34 cellular contexts compared by ENCODE assay signal in the genomic region with DNA sequence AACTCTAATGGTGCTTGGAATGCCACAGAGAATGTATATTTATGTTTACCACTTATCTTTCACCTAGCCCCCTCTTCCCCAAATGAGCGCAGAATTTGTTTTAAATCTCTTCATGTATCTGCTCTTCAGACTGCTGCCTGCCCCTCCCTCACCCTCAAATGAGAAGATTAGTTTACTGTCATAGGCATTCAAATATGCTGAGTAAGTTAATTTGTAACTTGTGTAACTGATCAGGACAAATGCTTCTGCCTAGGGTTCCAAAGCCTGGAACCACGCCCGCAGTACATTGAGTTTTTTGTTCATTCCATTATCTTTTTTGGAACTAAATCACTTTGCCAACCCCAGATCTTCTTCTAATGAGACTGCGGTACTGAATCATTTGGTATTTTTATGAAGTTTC.
"Had no signal": no experiment of that assay in that cellular context is flagged by ENCODE, and none has a peak within 500 bp of the region (broad histone marks: within the 10 kb centered on the region; RNA-seq: fewer than 3 reads in every experiment).

No MANE protein-coding gene starts in this region.

- H3K4me1 ChIP-seq: ascending aorta, breast epithelium, foreskin keratinocyte, gastrocnemius medialis, heart left ventricle had no signal

- DNase-seq: activated CD4-positive, alpha-beta memory T cell treated with anti-CD3 and anti-CD28 coated beads for 36 hours; activated CD4-positive, alpha-beta T cell treated with anti-CD3 and anti-CD28 coated beads for 36 hours; activated CD4-positive, alpha-beta T cell treated with anti-CD3 and anti-CD28 coated beads, Interleukin-2, amount 10 ng/mL, durations not matched to agents 24 days and 14 days; activated CD4-positive, CD25-positive, alpha-beta regulatory T cell; activated CD4-positive, CD25-positive, alpha-beta regulatory T cell treated with anti-CD3 and anti-CD28 coated beads, Interleukin-2, amount 50 U/mL, for 72 hours; activated CD8-positive, alpha-beta memory T cell treated with anti-CD3 and anti-CD28 coated beads, Interleukin-2, amount 10 ng/mL, durations not matched to agents 7 days and 5 days; activated CD8-positive, alpha-beta memory T cell treated with anti-CD3 and anti-CD28 coated beads, Interleukin-2, amount 50 U/mL, for 4 hours; activated CD8-positive, alpha-beta T cell treated with anti-CD3 and anti-CD28 coated beads, Interleukin-2, amount 10 ng/mL, durations not matched to agents 7 days and 5 days; activated gamma-delta T cell; activated naive CD4-positive, alpha-beta T cell; activated naive CD4-positive, alpha-beta T cell treated with anti-CD3 and anti-CD28 coated beads, Interleukin-2, amount 10 ng/mL, durations not matched to agents 7 days and 5 days; activated naive CD8-positive, alpha-beta T cell treated with anti-CD3 and anti-CD28 coated beads, Interleukin-2, amount 10 ng/mL, durations not matched to agents 7 days and 5 days; activated T-cell treated with anti-CD3 and anti-CD28 coated beads, Interleukin-2, amount 50 U/mL, for 1 hour; activated T-cell treated with anti-CD3 and anti-CD28 coated beads, Interleukin-2, amount 50 U/mL, for 72 hours; dorsolateral prefrontal cortex; effector memory CD4-positive, alpha-beta T cell; endodermal cell; foreskin keratinocyte; gastrocnemius medialis; glutamatergic neuron; heart left ventricle; T-helper 1 cell; T-helper 17 cell; T1000 had no signal

- H3K9me3 ChIP-seq: ascending aorta, gastrocnemius medialis had no signal

- H3K4me3 Mint-ChIP-seq: activated CD4-positive, alpha-beta memory T cell treated with anti-CD3 and anti-CD28 coated beads for 36 hours; activated CD4-positive, alpha-beta T cell treated with anti-CD3 and anti-CD28 coated beads for 36 hours; activated CD4-positive, alpha-beta T cell treated with anti-CD3 and anti-CD28 coated beads, Interleukin-2, amount 10 ng/mL, durations not matched to agents 24 days and 14 days; activated CD8-positive, alpha-beta memory T cell treated with anti-CD3 and anti-CD28 coated beads, Interleukin-2, amount 10 ng/mL, durations not matched to agents 7 days and 5 days; activated CD8-positive, alpha-beta T cell treated with anti-CD3 and anti-CD28 coated beads, Interleukin-2, amount 10 ng/mL, durations not matched to agents 7 days and 5 days; activated naive CD4-positive, alpha-beta T cell treated with anti-CD3 and anti-CD28 coated beads, Interleukin-2, amount 10 ng/mL, durations not matched to agents 7 days and 5 days; activated naive CD8-positive, alpha-beta T cell treated with anti-CD3 and anti-CD28 coated beads, Interleukin-2, amount 10 ng/mL, durations not matched to agents 7 days and 5 days; activated T-cell treated with anti-CD3 and anti-CD28 coated beads, Interleukin-2, amount 50 U/mL, for 72 hours; brain; central memory CD8-positive, alpha-beta T cell; dendritic cell treated with granulocyte-macrophage colony-stimulating factor and Interleukin-4, amounts not matched to agents 40 ng/mL and 50 ng/mL, for 4 days; endodermal cell; T-helper 17 cell; T-helper 2 cell treated with Interferon-gamma antibody and Interleukin-4, amounts not matched to agents 5 μg/mL and 100 μg/mL, for 36 hours had no signal

- H3K36me3 Mint-ChIP-seq: activated CD4-positive, alpha-beta memory T cell treated with anti-CD3 and anti-CD28 coated beads for 36 hours; activated CD8-positive, alpha-beta memory T cell treated with anti-CD3 and anti-CD28 coated beads, Interleukin-2, amount 10 ng/mL, durations not matched to agents 7 days and 5 days; activated naive CD4-positive, alpha-beta T cell treated with anti-CD3 and anti-CD28 coated beads, Interleukin-2, amount 10 ng/mL, durations not matched to agents 7 days and 5 days; activated naive CD4-positive, alpha-beta T cell treated with anti-CD3 and anti-CD28 coated beads, Interleukin-2, amount 50 U/mL, for 72 hours; activated naive CD8-positive, alpha-beta T cell treated with anti-CD3 and anti-CD28 coated beads, Interleukin-2, amount 10 ng/mL, durations not matched to agents 7 days and 5 days; brain had no signal

- H3K4me1 Mint-ChIP-seq: activated CD4-positive, alpha-beta T cell treated with anti-CD3 and anti-CD28 coated beads for 36 hours; activated CD4-positive, alpha-beta T cell treated with anti-CD3 and anti-CD28 coated beads, Interleukin-2, amount 10 ng/mL, durations not matched to agents 24 days and 14 days; activated CD8-positive, alpha-beta memory T cell treated with anti-CD3 and anti-CD28 coated beads, Interleukin-2, amount 10 ng/mL, durations not matched to agents 7 days and 5 days; activated naive CD4-positive, alpha-beta T cell treated with anti-CD3 and anti-CD28 coated beads, Interleukin-2, amount 10 ng/mL, durations not matched to agents 7 days and 5 days; activated naive CD8-positive, alpha-beta T cell treated with anti-CD3 and anti-CD28 coated beads, Interleukin-2, amount 10 ng/mL, durations not matched to agents 7 days and 5 days; brain; central memory CD8-positive, alpha-beta T cell; endodermal cell; T-helper 17 cell had no signal

- H3K27ac ChIP-seq: ascending aorta, breast epithelium, cardiac muscle cell, coronary artery, dorsolateral prefrontal cortex, foreskin keratinocyte, gastrocnemius medialis, heart left ventricle had no signal

- ATAC-seq: activated CD4-positive, alpha-beta T cell treated with anti-CD3 and anti-CD28 coated beads for 36 hours; activated CD8-positive, alpha-beta memory T cell treated with anti-CD3 and anti-CD28 coated beads, Interleukin-2, amount 10 ng/mL, durations not matched to agents 7 days and 5 days; activated CD8-positive, alpha-beta T cell treated with anti-CD3 and anti-CD28 coated beads, Interleukin-2, amount 10 ng/mL, durations not matched to agents 7 days and 5 days; activated naive CD4-positive, alpha-beta T cell treated with anti-CD3 and anti-CD28 coated beads, Interleukin-2, amount 50 U/mL, for 72 hours; activated T-cell treated with anti-CD3 and anti-CD28 coated beads, Interleukin-2, amount 50 U/mL, for 72 hours; esophagus mucosa; foreskin keratinocyte; gastrocnemius medialis; heart left ventricle; T-helper 17 cell had no signal

- H3K36me3 ChIP-seq: ascending aorta, breast epithelium, cardiac muscle cell, gastrocnemius medialis, heart left ventricle had no signal

- H3K4me3 ChIP-seq: ascending aorta, breast epithelium, cardiac muscle cell, coronary artery, dorsolateral prefrontal cortex, gastrocnemius medialis, heart left ventricle had no signal

- H3K27ac Mint-ChIP-seq: activated CD4-positive, alpha-beta memory T cell treated with anti-CD3 and anti-CD28 coated beads for 36 hours; activated CD4-positive, alpha-beta T cell treated with anti-CD3 and anti-CD28 coated beads for 36 hours; activated CD4-positive, alpha-beta T cell treated with anti-CD3 and anti-CD28 coated beads, Interleukin-2, amount 10 ng/mL, durations not matched to agents 24 days and 14 days; activated CD8-positive, alpha-beta memory T cell treated with anti-CD3 and anti-CD28 coated beads, Interleukin-2, amount 10 ng/mL, durations not matched to agents 7 days and 5 days; activated CD8-positive, alpha-beta T cell treated with anti-CD3 and anti-CD28 coated beads, Interleukin-2, amount 10 ng/mL, durations not matched to agents 7 days and 5 days; activated naive CD4-positive, alpha-beta T cell treated with anti-CD3 and anti-CD28 coated beads, Interleukin-2, amount 10 ng/mL, durations not matched to agents 7 days and 5 days; activated naive CD4-positive, alpha-beta T cell treated with anti-CD3 and anti-CD28 coated beads, Interleukin-2, amount 50 U/mL, for 72 hours; activated naive CD8-positive, alpha-beta T cell treated with anti-CD3 and anti-CD28 coated beads, Interleukin-2, amount 10 ng/mL, durations not matched to agents 7 days and 5 days; activated T-cell treated with anti-CD3 and anti-CD28 coated beads, Interleukin-2, amount 50 U/mL, for 72 hours; brain; dendritic cell treated with granulocyte-macrophage colony-stimulating factor and Interleukin-4, amounts not matched to agents 40 ng/mL and 50 ng/mL, for 4 days; endodermal cell; T-helper 17 cell; T-helper 2 cell treated with Interferon-gamma antibody and Interleukin-4, amounts not matched to agents 5 μg/mL and 100 μg/mL, for 36 hours had no signal

- H3K9me3 Mint-ChIP-seq: activated CD4-positive, alpha-beta memory T cell treated with anti-CD3 and anti-CD28 coated beads for 36 hours; activated CD4-positive, alpha-beta T cell treated with anti-CD3 and anti-CD28 coated beads, Interleukin-2, amount 10 ng/mL, durations not matched to agents 24 days and 14 days; activated naive CD4-positive, alpha-beta T cell treated with anti-CD3 and anti-CD28 coated beads, Interleukin-2, amount 10 ng/mL, durations not matched to agents 7 days and 5 days; activated naive CD4-positive, alpha-beta T cell treated with anti-CD3 and anti-CD28 coated beads, Interleukin-2, amount 50 U/mL, for 72 hours; activated naive CD8-positive, alpha-beta T cell treated with anti-CD3 and anti-CD28 coated beads, Interleukin-2, amount 10 ng/mL, durations not matched to agents 7 days and 5 days; activated T-cell treated with anti-CD3 and anti-CD28 coated beads, Interleukin-2, amount 50 U/mL, for 72 hours; central memory CD8-positive, alpha-beta T cell; T-helper 2 cell treated with Interferon-gamma antibody and Interleukin-4, amounts not matched to agents 5 μg/mL and 100 μg/mL, for 36 hours had no signal

- H3K27me3 ChIP-seq: ascending aorta, dorsolateral prefrontal cortex, gastrocnemius medialis had no signal
